Comparison of ENCODE assay signal across 16 cellular contexts in genomic region chr20:17023811-17024210, GRCh38.
DNase-seq lines count a peak whose midpoint lies in the region; ATAC-seq and TF ChIP-seq lines count a peak whose summit lies in the region.
"Had no signal": no experiment of that assay in that cellular context is flagged by ENCODE, and none has a peak within 500 bp of the region (broad histone marks: within the 10 kb centered on the region; RNA-seq: fewer than 3 reads in every experiment).

No MANE protein-coding gene starts in this region.

- ATAC-seq in lower lobe of right lung = peak; percentile 79 to 90
- ATAC-seq in activated CD8-positive, alpha-beta memory T cell treated with anti-CD3 and anti-CD28 coated beads, Interleukin-2, amount 10 ng/mL, durations not matched to agents 7 days and 5 days = no peak
- no peak for ATAC-seq in stimulated activated naive CD8-positive, alpha-beta T cell treated with anti-CD3 and anti-CD28 coated beads, Interleukin-15, Interleukin-2, amounts not matched to agents 100 U/mL and 50 U/mL, for 24 hours

- H3K4me3 ChIP-seq in lower lobe of right lung = no peak overlapping the region
- H3K4me3 ChIP-seq: colonic mucosa, esophagus squamous epithelium had no signal

- no peak overlapping the region for H3K4me3 Mint-ChIP-seq in activated CD8-positive, alpha-beta memory T cell treated with anti-CD3 and anti-CD28 coated beads, Interleukin-2, amount 10 ng/mL, durations not matched to agents 7 days and 5 days
- H3K4me3 Mint-ChIP-seq: activated T-cell treated with anti-CD3 and anti-CD28 coated beads, Interleukin-2, amount 50 U/mL, for 24 hours; type B pancreatic cell had no signal

- no peak for TF ChIP-seq CTCF in lower lobe of right lung (IDR thresholded peaks at IDR 0.05)

- no peaks in the 10 kb centered on the region for H3K9me3 ChIP-seq in lower lobe of right lung
- H3K9me3 ChIP-seq: colonic mucosa, esophagus squamous epithelium had no signal

- no peak overlapping the region for H3K27ac Mint-ChIP-seq in activated CD8-positive, alpha-beta memory T cell treated with anti-CD3 and anti-CD28 coated beads, Interleukin-2, amount 10 ng/mL, durations not matched to agents 7 days and 5 days
- H3K27ac Mint-ChIP-seq: activated T-cell treated with anti-CD3 and anti-CD28 coated beads, Interleukin-2, amount 50 U/mL, for 24 hours had no signal

- intact Hi-C loops in lower lobe of right lung (cut with DNase I) = no loop called here

- H3K27me3 ChIP-seq in lower lobe of right lung (ENCODE audit: low read depth) = no peaks in the 10 kb centered on the region
- H3K27me3 ChIP-seq: colonic mucosa, esophagus squamous epithelium had no signal

- H3K27ac ChIP-seq in lower lobe of right lung = no peak overlapping the region
- H3K27ac ChIP-seq: colonic mucosa, esophagus squamous epithelium had no signal

- no peaks in the 10 kb centered on the region for H3K4me1 Mint-ChIP-seq in activated CD8-positive, alpha-beta memory T cell treated with anti-CD3 and anti-CD28 coated beads, Interleukin-2, amount 10 ng/mL, durations not matched to agents 7 days and 5 days

- H3K36me3 Mint-ChIP-seq in activated CD8-positive, alpha-beta memory T cell treated with anti-CD3 and anti-CD28 coated beads, Interleukin-2, amount 10 ng/mL, durations not matched to agents 7 days and 5 days = no peaks in the 10 kb centered on the region
- H3K36me3 Mint-ChIP-seq: type B pancreatic cell had no signal

- DNase-seq in COLO829 (ENCODE audit: low spot score) (peak; percentile 26), NCI-H1092 (lab: John Stamatoyannopoulos, UW) (peak; percentile 24), SW480 (ENCODE audit: low spot score) (peak; percentile 88), lower lobe of right lung (peak; percentile 65), NCI-H526 (lab: John Stamatoyannopoulos, UW) (no peak), NK-92 (lab: John Stamatoyannopoulos, UW; ENCODE audit: unreplicated experiment) (no peak)
- no peak for DNase-seq in activated CD8-positive, alpha-beta memory T cell treated with anti-CD3 and anti-CD28 coated beads, Interleukin-2, amount 10 ng/mL, durations not matched to agents 7 days and 5 days
- DNase-seq in stimulated activated naive CD8-positive, alpha-beta T cell treated with anti-CD3 and anti-CD28 coated beads, Interleukin-15, Interleukin-2, amounts not matched to agents 100 U/mL and 50 U/mL, for 24 hours = no peak
- DNase-seq: activated T-cell treated with anti-CD3 and anti-CD28 coated beads, Interleukin-2, amount 50 U/mL, for 24 hours; AML-193; colonic mucosa; DMS 273 treated with DMSO at 0.1 percent for 48 hours; esophagus squamous epithelium; NCI-H1048; SW 1271 had no signal

- H3K9me3 Mint-ChIP-seq in activated CD8-positive, alpha-beta memory T cell treated with anti-CD3 and anti-CD28 coated beads, Interleukin-2, amount 10 ng/mL, durations not matched to agents 7 days and 5 days (ENCODE audit: low read depth) = peaks cover 2% of the 10 kb centered on the region

- CTCF ChIA-PET in activated CD8-positive, alpha-beta memory T cell treated with anti-CD3 and anti-CD28 coated beads, Interleukin-2, amount 10 ng/mL, durations not matched to agents 7 days and 5 days (lab: Charles Lee) = no interaction called here

- H3K36me3 ChIP-seq in lower lobe of right lung = no peaks in the 10 kb centered on the region
- H3K36me3 ChIP-seq: colonic mucosa, esophagus squamous epithelium had no signal

- H3K27me3 Mint-ChIP-seq in activated CD8-positive, alpha-beta memory T cell treated with anti-CD3 and anti-CD28 coated beads, Interleukin-2, amount 10 ng/mL, durations not matched to agents 7 days and 5 days = no peaks in the 10 kb centered on the region
- H3K27me3 Mint-ChIP-seq: activated T-cell treated with anti-CD3 and anti-CD28 coated beads, Interleukin-2, amount 50 U/mL, for 24 hours had no signal

- H3K4me1 ChIP-seq in lower lobe of right lung = no peaks in the 10 kb centered on the region
- H3K4me1 ChIP-seq: colonic mucosa, esophagus squamous epithelium had no signal

Comparison
In these comparisons a context has a peak if more than half of its experiments do, and no peak if none do; other contexts are left out.
1. DNase-seq: peak in COLO829 (single experiment), NCI-H1092 (single experiment), SW480 (single experiment) and lower lobe of right lung (single experiment); none in activated CD8-positive, alpha-beta memory T cell treated with anti-CD3 and anti-CD28 coated beads, Interleukin-2, amount 10 ng/mL, durations not matched to agents 7 days and 5 days (single experiment), NCI-H526 (0 of 2), NK-92 (single experiment) and stimulated activated naive CD8-positive, alpha-beta T cell treated with anti-CD3 and anti-CD28 coated beads, Interleukin-15, Interleukin-2, amounts not matched to agents 100 U/mL and 50 U/mL, for 24 hours (single experiment).
2. ATAC-seq: peak in lower lobe of right lung (2 of 2); none in activated CD8-positive, alpha-beta memory T cell treated with anti-CD3 and anti-CD28 coated beads, Interleukin-2, amount 10 ng/mL, durations not matched to agents 7 days and 5 days (single experiment) and stimulated activated naive CD8-positive, alpha-beta T cell treated with anti-CD3 and anti-CD28 coated beads, Interleukin-15, Interleukin-2, amounts not matched to agents 100 U/mL and 50 U/mL, for 24 hours (single experiment).